2 cellular contexts compared by ENCODE assay signal in the genomic region with DNA sequence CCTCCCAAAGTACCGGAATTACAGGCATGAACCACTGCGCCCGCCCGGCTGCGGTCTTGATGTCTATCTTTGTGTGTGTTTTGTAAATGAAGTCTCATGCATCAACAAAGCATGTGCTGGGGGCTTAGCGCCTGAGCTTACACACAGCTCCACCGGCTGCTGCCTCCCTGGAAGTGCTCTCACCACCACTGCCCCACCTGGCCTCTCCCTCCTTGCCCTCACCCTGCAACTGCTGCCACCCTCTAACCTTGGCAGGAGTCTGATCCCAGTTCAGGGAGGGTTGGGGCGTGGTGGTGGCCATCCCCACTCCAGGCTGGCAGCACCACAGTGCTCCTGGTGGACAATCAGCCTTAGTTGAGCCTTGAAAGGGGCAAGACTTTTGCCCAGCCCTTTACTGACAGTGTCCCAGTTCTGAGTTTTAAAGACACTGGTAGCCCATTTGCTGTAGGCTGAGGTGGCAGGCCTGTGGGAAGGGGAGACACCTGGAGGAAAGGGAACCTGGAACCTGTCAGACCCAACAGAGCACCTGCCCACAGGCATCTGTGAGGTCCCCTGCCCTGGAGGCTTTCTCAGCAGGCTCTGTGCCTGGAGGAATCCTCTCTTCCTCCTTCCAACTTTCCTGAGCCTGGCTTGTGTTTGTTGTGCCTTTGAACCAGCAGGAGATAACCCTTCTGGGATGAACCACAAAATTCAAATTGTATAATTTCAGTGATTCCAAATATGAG.
TF ChIP-seq lines count a peak whose summit lies in the region.

No MANE protein-coding gene starts in this region.

TF ChIP-seq in HCT116, 20 proteins besides CTCF, POLR2A, EP300 and RAD21:
- TF ChIP-seq SRF (IDR thresholded peaks at IDR 0.05; ENCODE audit: low read depth) (no peak), ZNF274 (IDR thresholded peaks at IDR 0.05; ENCODE audit: low read depth, low read length) (no peak), EGR1 (IDR thresholded peaks at IDR 0.05; ENCODE audit: low read depth) (no peak), SP1 (IDR thresholded peaks at IDR 0.05; ENCODE audit: low read depth) (no peak), CEBPB (IDR thresholded peaks at IDR 0.05; ENCODE audit: low read depth) (no peak), ELF1 (IDR thresholded peaks at IDR 0.05; ENCODE audit: borderline replicate concordance, low read depth) (no peak), EZH2 (IDR thresholded peaks at IDR 0.05) (no peak), TCF7L2 (IDR thresholded peaks at IDR 0.05; ENCODE audit: borderline replicate concordance, extremely low read depth, insufficient read depth, insufficient read length) (no peak), POLR2AphosphoS5 (IDR thresholded peaks at IDR 0.05; ENCODE audit: low read depth, low read length) (no peak), CBX3 (IDR thresholded peaks at IDR 0.05; ENCODE audit: low read depth) (no peak), EZH2phosphoT487 (IDR thresholded peaks at IDR 0.05; ENCODE audit: borderline replicate concordance) (no peak), JUND (IDR thresholded peaks at IDR 0.05) (no peak), FOSL1 (IDR thresholded peaks at IDR 0.05; ENCODE audit: low read depth) (no peak), ZFX (IDR thresholded peaks at IDR 0.05) (no peak), YY1 (IDR thresholded peaks at IDR 0.05; ENCODE audit: extremely low read depth, insufficient replicate concordance, low read depth, low read length) (no peak)
- TF ChIP-seq, protein P1, sequence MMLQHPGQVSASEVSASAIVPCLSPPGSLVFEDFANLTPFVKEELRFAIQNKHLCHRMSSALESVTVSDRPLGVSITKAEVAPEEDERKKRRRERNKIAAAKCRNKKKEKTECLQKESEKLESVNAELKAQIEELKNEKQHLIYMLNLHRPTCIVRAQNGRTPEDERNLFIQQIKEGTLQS (IDR thresholded peaks at IDR 0.05): no peak
- TF ChIP-seq, protein P2, sequence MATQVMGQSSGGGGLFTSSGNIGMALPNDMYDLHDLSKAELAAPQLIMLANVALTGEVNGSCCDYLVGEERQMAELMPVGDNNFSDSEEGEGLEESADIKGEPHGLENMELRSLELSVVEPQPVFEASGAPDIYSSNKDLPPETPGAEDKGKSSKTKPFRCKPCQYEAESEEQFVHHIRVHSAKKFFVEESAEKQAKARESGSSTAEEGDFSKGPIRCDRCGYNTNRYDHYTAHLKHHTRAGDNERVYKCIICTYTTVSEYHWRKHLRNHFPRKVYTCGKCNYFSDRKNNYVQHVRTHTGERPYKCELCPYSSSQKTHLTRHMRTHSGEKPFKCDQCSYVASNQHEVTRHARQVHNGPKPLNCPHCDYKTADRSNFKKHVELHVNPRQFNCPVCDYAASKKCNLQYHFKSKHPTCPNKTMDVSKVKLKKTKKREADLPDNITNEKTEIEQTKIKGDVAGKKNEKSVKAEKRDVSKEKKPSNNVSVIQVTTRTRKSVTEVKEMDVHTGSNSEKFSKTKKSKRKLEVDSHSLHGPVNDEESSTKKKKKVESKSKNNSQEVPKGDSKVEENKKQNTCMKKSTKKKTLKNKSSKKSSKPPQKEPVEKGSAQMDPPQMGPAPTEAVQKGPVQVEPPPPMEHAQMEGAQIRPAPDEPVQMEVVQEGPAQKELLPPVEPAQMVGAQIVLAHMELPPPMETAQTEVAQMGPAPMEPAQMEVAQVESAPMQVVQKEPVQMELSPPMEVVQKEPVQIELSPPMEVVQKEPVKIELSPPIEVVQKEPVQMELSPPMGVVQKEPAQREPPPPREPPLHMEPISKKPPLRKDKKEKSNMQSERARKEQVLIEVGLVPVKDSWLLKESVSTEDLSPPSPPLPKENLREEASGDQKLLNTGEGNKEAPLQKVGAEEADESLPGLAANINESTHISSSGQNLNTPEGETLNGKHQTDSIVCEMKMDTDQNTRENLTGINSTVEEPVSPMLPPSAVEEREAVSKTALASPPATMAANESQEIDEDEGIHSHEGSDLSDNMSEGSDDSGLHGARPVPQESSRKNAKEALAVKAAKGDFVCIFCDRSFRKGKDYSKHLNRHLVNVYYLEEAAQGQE (IDR thresholded peaks at IDR 0.05; ENCODE audit: low read depth): no peak
- TF ChIP-seq, protein P3, sequence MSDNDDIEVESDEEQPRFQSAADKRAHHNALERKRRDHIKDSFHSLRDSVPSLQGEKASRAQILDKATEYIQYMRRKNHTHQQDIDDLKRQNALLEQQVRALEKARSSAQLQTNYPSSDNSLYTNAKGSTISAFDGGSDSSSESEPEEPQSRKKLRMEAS (IDR thresholded peaks at IDR 0.05): no peak

TF ChIP-seq in K562, 482 proteins besides CTCF, POLR2A, EP300 and RAD21:
- TF ChIP-seq ZBTB7A (IDR thresholded peaks at IDR 0.05; ENCODE audit: borderline replicate concordance, control insufficient read depth, low read depth, low read length) (peak; percentile 23; the same call in 1 of the 2 replicates), STAT5A (IDR thresholded peaks at IDR 0.05; ENCODE audit: borderline replicate concordance, low read length) (no peak)
- TF ChIP-seq, protein P4, sequence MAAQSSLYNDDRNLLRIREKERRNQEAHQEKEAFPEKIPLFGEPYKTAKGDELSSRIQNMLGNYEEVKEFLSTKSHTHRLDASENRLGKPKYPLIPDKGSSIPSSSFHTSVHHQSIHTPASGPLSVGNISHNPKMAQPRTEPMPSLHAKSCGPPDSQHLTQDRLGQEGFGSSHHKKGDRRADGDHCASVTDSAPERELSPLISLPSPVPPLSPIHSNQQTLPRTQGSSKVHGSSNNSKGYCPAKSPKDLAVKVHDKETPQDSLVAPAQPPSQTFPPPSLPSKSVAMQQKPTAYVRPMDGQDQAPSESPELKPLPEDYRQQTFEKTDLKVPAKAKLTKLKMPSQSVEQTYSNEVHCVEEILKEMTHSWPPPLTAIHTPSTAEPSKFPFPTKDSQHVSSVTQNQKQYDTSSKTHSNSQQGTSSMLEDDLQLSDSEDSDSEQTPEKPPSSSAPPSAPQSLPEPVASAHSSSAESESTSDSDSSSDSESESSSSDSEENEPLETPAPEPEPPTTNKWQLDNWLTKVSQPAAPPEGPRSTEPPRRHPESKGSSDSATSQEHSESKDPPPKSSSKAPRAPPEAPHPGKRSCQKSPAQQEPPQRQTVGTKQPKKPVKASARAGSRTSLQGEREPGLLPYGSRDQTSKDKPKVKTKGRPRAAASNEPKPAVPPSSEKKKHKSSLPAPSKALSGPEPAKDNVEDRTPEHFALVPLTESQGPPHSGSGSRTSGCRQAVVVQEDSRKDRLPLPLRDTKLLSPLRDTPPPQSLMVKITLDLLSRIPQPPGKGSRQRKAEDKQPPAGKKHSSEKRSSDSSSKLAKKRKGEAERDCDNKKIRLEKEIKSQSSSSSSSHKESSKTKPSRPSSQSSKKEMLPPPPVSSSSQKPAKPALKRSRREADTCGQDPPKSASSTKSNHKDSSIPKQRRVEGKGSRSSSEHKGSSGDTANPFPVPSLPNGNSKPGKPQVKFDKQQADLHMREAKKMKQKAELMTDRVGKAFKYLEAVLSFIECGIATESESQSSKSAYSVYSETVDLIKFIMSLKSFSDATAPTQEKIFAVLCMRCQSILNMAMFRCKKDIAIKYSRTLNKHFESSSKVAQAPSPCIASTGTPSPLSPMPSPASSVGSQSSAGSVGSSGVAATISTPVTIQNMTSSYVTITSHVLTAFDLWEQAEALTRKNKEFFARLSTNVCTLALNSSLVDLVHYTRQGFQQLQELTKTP (IDR thresholded peaks at IDR 0.05; ENCODE audit: low read depth in 1 of 2, partially characterized antibody in 2 of 2): no peak
TF ChIP-seq in K562: peak in this region for 1.
